ENCODE assay signal across 16 cellular contexts in genomic region chr2:183193904-183194303, GRCh38.
DNase-seq lines count a peak whose midpoint lies in the region; ATAC-seq and TF ChIP-seq lines count a peak whose summit lies in the region.
"Had no signal": no experiment of that assay in that cellular context is flagged by ENCODE, and none has a peak within 500 bp of the region (broad histone marks: within the 10 kb centered on the region; RNA-seq: fewer than 3 reads in every experiment).

No MANE protein-coding gene starts in this region.

- POLR2A ChIA-PET in WTC11 (lab: Charles Lee), result no interaction called here

- H3K36me3 Mint-ChIP-seq in WTC11, result peaks cover 7% of the 10 kb centered on the region; the same call in 1 of the 2 replicates
- peaks cover 24% of the 10 kb centered on the region for H3K36me3 Mint-ChIP-seq in mesothelial cell of epicardium

- H3K9me3 ChIP-seq in adrenal gland (replicated peaks in 1 of 3), result no peaks in the 10 kb centered on the region
- H3K9me3 ChIP-seq: A549, BE2C had no signal

- in situ Hi-C loops in G401 (cut with HindIII; ENCODE audit: low sequenced_read_pairs), result no loop called here

- CTCF ChIA-PET in WTC11 (lab: Charles Lee), result interaction anchor here (0.9 to 1.4 kb wide), 4 partner anchors 9 to 123 kb away, joined by 3 to 8 read pairs (median 4); no protein-coding TSS in a partner anchor

- 92 to 100% (median 97%) methylated on average over 2 of the region's 2 CpGs for WGBS in adrenal gland, 4 donors

- H3K27ac Mint-ChIP-seq in WTC11, result no peak overlapping the region
- no peak overlapping the region for H3K27ac Mint-ChIP-seq in mesothelial cell of epicardium
- H3K27ac Mint-ChIP-seq: CD8-positive, alpha-beta T cell had no signal

- no peak overlapping the region for H3K27ac ChIP-seq in adrenal gland
- H3K27ac ChIP-seq: A549, C4-2B had no signal

- no peaks in the 10 kb centered on the region for H3K36me3 ChIP-seq in adrenal gland (replicated peaks in 1 of 2)
- H3K36me3 ChIP-seq: BE2C had no signal

- no peak for TF ChIP-seq POLR2A in adrenal gland (IDR thresholded peaks at IDR 0.05)

- ATAC-seq in HG02798 (IDR thresholded peaks at IDR 0.05; ENCODE audit: poor library complexity, unreplicated experiment) (peak; percentile 70), WTC11 (peak; percentile 85), GM18868 (IDR thresholded peaks at IDR 0.05; ENCODE audit: unreplicated experiment) (no peak)
- ATAC-seq: A549; CD8-positive, alpha-beta T cell had no signal

- no peak for DNase-seq in WTC11 (ENCODE audit: low spot score)
- peak; percentile 19 for DNase-seq in iPS-NIHi7 (ENCODE audit: extremely low spot score)
- no peak for DNase-seq in G401 (ENCODE audit: low spot score)
- no peak for DNase-seq in mesothelial cell of epicardium (ENCODE audit: low spot score in 2 of 2, unreplicated experiment in 2 of 2)
- no peak for DNase-seq in adrenal gland
- DNase-seq: BE2C; CD8-positive, alpha-beta T cell; COR-L47; DMS153; DMS79 treated with DMSO at 0.1 percent for 48 hours; EL; GDM1 had no signal

- no peaks in the 10 kb centered on the region for H3K4me1 Mint-ChIP-seq in WTC11
- H3K4me1 Mint-ChIP-seq in mesothelial cell of epicardium, result no peaks in the 10 kb centered on the region

- H3K4me3 Mint-ChIP-seq in WTC11 (no peak overlapping the region), mesothelial cell of epicardium (no peak overlapping the region)
- H3K4me3 Mint-ChIP-seq: CD8-positive, alpha-beta T cell had no signal

- no peak overlapping the region for H3K4me3 ChIP-seq in adrenal gland
- H3K4me3 ChIP-seq: A549 had no signal

- intact Hi-C loops in adrenal gland (cut with DNase I), result no loop called here

- H3K4me1 ChIP-seq in adrenal gland (replicated peaks in 1 of 2), result no peaks in the 10 kb centered on the region
- H3K4me1 ChIP-seq: A549, BE2C had no signal

- H3K27me3 ChIP-seq in adrenal gland, result no peaks in the 10 kb centered on the region
- H3K27me3 ChIP-seq: BE2C had no signal

- H3K27me3 Mint-ChIP-seq in WTC11 (ENCODE audit: low read depth), result no peaks in the 10 kb centered on the region
- H3K27me3 Mint-ChIP-seq in mesothelial cell of epicardium (ENCODE audit: low read depth), result no peaks in the 10 kb centered on the region

- H3K9me3 Mint-ChIP-seq in WTC11 (no peaks in the 10 kb centered on the region), mesothelial cell of epicardium (peaks cover 11% of the 10 kb centered on the region)

- no peak for TF ChIP-seq CTCF in WTC11 (IDR thresholded peaks at IDR 0.05)
- no peak for TF ChIP-seq CTCF in mesothelial cell of epicardium (IDR thresholded peaks at IDR 0.05; ENCODE audit: unreplicated experiment)
- no peak for TF ChIP-seq CTCF in adrenal gland (IDR thresholded peaks at IDR 0.05)

TF ChIP-seq in WTC11, 78 proteins besides CTCF, POLR2A, EP300 and RAD21:
- TF ChIP-seq ZNF138 (CRISPR knock-in tag; conservative IDR thresholded peaks at IDR 0.05) (no peak), GTF2I (CRISPR knock-in tag; conservative IDR thresholded peaks at IDR 0.05) (no peak), MAX (CRISPR knock-in tag; IDR thresholded peaks at IDR 0.05) (no peak), NR2C2 (CRISPR knock-in tag; IDR thresholded peaks at IDR 0.05) (no peak), ZBTB21 (CRISPR knock-in tag; IDR thresholded peaks at IDR 0.05; ENCODE audit: borderline replicate concordance) (no peak), NFYB (CRISPR knock-in tag; conservative IDR thresholded peaks at IDR 0.05; ENCODE audit: low read depth) (no peak), SMAD4 (CRISPR knock-in tag; IDR thresholded peaks at IDR 0.05) (no peak), ZNF121 (CRISPR knock-in tag; IDR thresholded peaks at IDR 0.05) (no peak), GABPB1 (CRISPR knock-in tag; IDR thresholded peaks at IDR 0.05) (no peak), FOXJ3 (CRISPR knock-in tag; IDR thresholded peaks at IDR 0.05; ENCODE audit: borderline replicate concordance) (no peak), ERG (CRISPR knock-in tag; IDR thresholded peaks at IDR 0.05) (no peak), NR1H2 (CRISPR knock-in tag; IDR thresholded peaks at IDR 0.05) (no peak), GRHL2 (CRISPR knock-in tag; IDR thresholded peaks at IDR 0.05; ENCODE audit: insufficient replicate concordance, severe bottlenecking) (no peak)
